ENCODE assay signal across 8 cellular contexts in genomic region chr19:45526143-45526542, GRCh38. TPM values are rescaled to one million over a fixed set of nuclear protein-coding genes. Genes with fewer than 3 reads are reported as not detected.
DNase-seq lines count a peak whose midpoint lies in the region; ATAC-seq and TF ChIP-seq lines count a peak whose summit lies in the region.

No MANE protein-coding gene starts in this region.

- peaks cover 44% of the 10 kb centered on the region for H3K36me3 Mint-ChIP-seq in HFFc6 (ENCODE audit: low read depth)

- H3K4me1 Mint-ChIP-seq in HFFc6 (ENCODE audit: low read depth), result peaks cover 30% of the 10 kb centered on the region

- H3K4me1 ChIP-seq in thyroid gland, result peaks cover 10 to 15% of the 10 kb centered on the region in 2 donors

- no peak overlapping the region for H3K27ac ChIP-seq in WERI-Rb-1
- no peak overlapping the region for H3K27ac ChIP-seq in thyroid gland

- intact Hi-C loops in thyroid gland (cut with DNase I), result loop anchor here (10.0 kb wide), 1 partner anchor 159 kb away; no protein-coding TSS in a partner anchor

- ATAC-seq in HG02588 (IDR thresholded peaks at IDR 0.05; ENCODE audit: unreplicated experiment) (no peak), HG02973 (IDR thresholded peaks at IDR 0.05; ENCODE audit: unreplicated experiment) (no peak)

- H3K9me3 Mint-ChIP-seq in HFFc6, result peaks cover 2% of the 10 kb centered on the region

- DNase-seq in AG20443 (ENCODE audit: low spot score) (peak; percentile 78), HFFc6 (peak; percentile 25), WERI-Rb-1 (peak; percentile 83), hypothalamus (lab: John Stamatoyannopoulos, UW) (peak in 36 of 51 donors; percentile 9 to 82 (median 47)), thyroid gland (peak; percentile 70 to 78), activated gamma-delta T cell treated with Interleukin-2 at 50 U/mL for 16 hours (no peak)

- TF ChIP-seq POLR2A in thyroid gland (IDR thresholded peaks at IDR 0.05), result no peak

- H3K27me3 Mint-ChIP-seq in HFFc6 (ENCODE audit: insufficient read depth), result peaks cover 14% of the 10 kb centered on the region; the same call in 1 of the 2 replicates

- H3K4me3 ChIP-seq in WERI-Rb-1 (ENCODE audit: low read depth, low read length) (no peak overlapping the region), thyroid gland (replicated peaks in 1 of 3) (no peak overlapping the region)

- H3K27me3 ChIP-seq in WERI-Rb-1 (ENCODE audit: insufficient read depth, low read depth, severe bottlenecking) (no peaks in the 10 kb centered on the region), thyroid gland (no peaks in the 10 kb centered on the region)

- 68 to 78% methylated on average over 9 of the region's 9 CpGs for WGBS in thyroid gland, 2 donors

- H3K4me3 Mint-ChIP-seq in HFFc6, result no peak overlapping the region

- H3K27ac Mint-ChIP-seq in HFFc6, result no peak overlapping the region

- TF ChIP-seq CTCF in HFFc6 (IDR thresholded peaks at IDR 0.05), result no peak
- no peak for TF ChIP-seq CTCF in WERI-Rb-1 (IDR thresholded peaks at IDR 0.05; ENCODE audit: low read depth, low read length)
- TF ChIP-seq CTCF in thyroid gland (IDR thresholded peaks at IDR 0.05), result no peak

- H3K36me3 ChIP-seq in WERI-Rb-1, result peaks cover 49% of the 10 kb centered on the region
- peaks cover 6 to 19% of the 10 kb centered on the region in 2 donors for H3K36me3 ChIP-seq in thyroid gland

- H3K9me3 ChIP-seq in WERI-Rb-1 (ENCODE audit: severe bottlenecking) (no peaks in the 10 kb centered on the region), thyroid gland (no peaks in the 10 kb centered on the region)

RNA-seq across cellular contexts. Expression of gene VASP, which starts 18.9 kb away (rescaled TPM):
- total RNA-seq in HFFc6 (2021; fragmentation: NEBNext Ultra II Directional; extraction: Animal tissue kit (Norgen Biotek cat#: 25700)), result 100 to 1,000 TPM; 179 to 199 (median 185) TPM
- total RNA-seq in thyroid gland, result 10 to 100 TPM; 34.3 to 50.8 (median 45.1) TPM

RNA-seq across cellular contexts. Expression of gene PPM1N, which starts 27.9 kb away (rescaled TPM):
- total RNA-seq in HFFc6 (2021; fragmentation: NEBNext Ultra II Directional; extraction: Animal tissue kit (Norgen Biotek cat#: 25700)), result 1 to 10 TPM in 4 of 6 experiments, under 1 TPM in 2; 0.80 to 1.3 (median 1.1) TPM
- 1 to 10 TPM in 1 of 4 donors, under 1 TPM in 1, not detected in 2; 0.73 to 1.1 TPM for total RNA-seq in thyroid gland

RNA-seq across cellular contexts. Expression of gene RTN2, which starts 29.3 kb away (rescaled TPM):
- total RNA-seq in HFFc6 (2021; fragmentation: NEBNext Ultra II Directional; extraction: Animal tissue kit (Norgen Biotek cat#: 25700)), result 10 to 100 TPM; 10.3 to 21.3 (median 13.8) TPM
- 1 to 10 TPM; 1.8 to 7.3 (median 4.6) TPM for total RNA-seq in thyroid gland

RNA-seq across cellular contexts. Expression of gene FOSB, which starts 58.3 kb away (rescaled TPM):
- 10 to 100 TPM; 35.0 to 71.5 (median 62.9) TPM for total RNA-seq in HFFc6 (2021; fragmentation: NEBNext Ultra II Directional; extraction: Animal tissue kit (Norgen Biotek cat#: 25700))
- total RNA-seq in thyroid gland, result 1 to 10 TPM; 1.6 to 3.3 (median 2.4) TPM

RNA-seq across cellular contexts. Expression of gene OPA3, which starts 58.5 kb away (rescaled TPM):
- 10 to 100 TPM; 13.3 to 15.5 (median 14.3) TPM for total RNA-seq in HFFc6 (2021; fragmentation: NEBNext Ultra II Directional; extraction: Animal tissue kit (Norgen Biotek cat#: 25700))
- total RNA-seq in thyroid gland, result 10 to 100 TPM in 3 of 4 donors, 1 to 10 TPM in 1; 5.4 to 30.8 (median 17.0) TPM
